1 cellular context compared by ENCODE assay signal in genomic region chr18:25675123-25675850, GRCh38.
TF ChIP-seq lines count a peak whose summit lies in the region.

No MANE protein-coding gene starts in this region.

TF ChIP-seq in IMR-90, 13 proteins besides CTCF, POLR2A, EP300 and RAD21:
- TF ChIP-seq NFE2L2 (IDR thresholded peaks at IDR 0.05; ENCODE audit: low read depth, low read length), result no peak
- TF ChIP-seq RCOR1 (IDR thresholded peaks at IDR 0.05; ENCODE audit: insufficient replicate concordance, low read length), result no peak
- no peak for TF ChIP-seq ELK1 (IDR thresholded peaks at IDR 0.05; ENCODE audit: borderline replicate concordance, low read depth, low read length)
- TF ChIP-seq SMC3 (IDR thresholded peaks at IDR 0.05; ENCODE audit: low read depth, low read length), result no peak
- no peak for TF ChIP-seq MXI1 (IDR thresholded peaks at IDR 0.05; ENCODE audit: borderline replicate concordance, low read depth, low read length)
- TF ChIP-seq CHD1 (IDR thresholded peaks at IDR 0.05; ENCODE audit: low read depth, low read length), result no peak
- TF ChIP-seq FOS (IDR thresholded peaks at IDR 0.05; ENCODE audit: low read depth, low read length), result no peak
- no peak for TF ChIP-seq RFX5 (IDR thresholded peaks at IDR 0.05; ENCODE audit: low read depth, low read length)
TF ChIP-seq in IMR-90: peak in this region for 0.
